ENCODE assay signal across 26 cellular contexts in genomic region chr9:2478421-2478820, GRCh38.
DNase-seq lines count a peak whose midpoint lies in the region; FAIRE-seq and TF ChIP-seq lines count a peak whose summit lies in the region.
"Had no signal": no experiment of that assay in that cellular context is flagged by ENCODE, and none has a peak within 500 bp of the region (broad histone marks: within the 10 kb centered on the region; RNA-seq: fewer than 3 reads in every experiment).

No MANE protein-coding gene starts in this region.

- H3K18ac ChIP-seq in trophoblast cell (ENCODE audit: low read length), result no peak overlapping the region

- no peak overlapping the region for H3K27ac Mint-ChIP-seq in astrocyte (ENCODE audit: unreplicated experiment)
- no peak overlapping the region for H3K27ac Mint-ChIP-seq in activated CD4-positive, alpha-beta memory T cell treated with anti-CD3 and anti-CD28 coated beads, Interleukin-2, amount 10 ng/mL, durations not matched to agents 7 days and 5 days
- H3K27ac Mint-ChIP-seq: CD4-positive, alpha-beta memory T cell had no signal

- H2AK5ac ChIP-seq in trophoblast cell (ENCODE audit: low read length), result no peak overlapping the region

- no peak overlapping the region for H2BK12ac ChIP-seq in trophoblast cell (ENCODE audit: low read length)

- H3K79me2 ChIP-seq in astrocyte (ENCODE audit: insufficient read depth, low read length) (no peaks in the 10 kb centered on the region), trophoblast cell (ENCODE audit: control insufficient read depth, insufficient read depth, low read length, poor library complexity) (no peaks in the 10 kb centered on the region)

- no peak for TF ChIP-seq EP300 in esophagus muscularis mucosa (IDR thresholded peaks at IDR 0.05)

- H2BK120ac ChIP-seq in trophoblast cell (ENCODE audit: insufficient read depth, low read length, poor library complexity), result no peak overlapping the region

- H4K20me1 ChIP-seq in astrocyte (ENCODE audit: insufficient read depth, low read length), result no peaks in the 10 kb centered on the region
- H4K20me1 ChIP-seq: BLaER1 treated with 17β-estradiol and CSF1 and Interleukin-3, amounts not matched to agents 10 nM and 100 nM had no signal

- H2BK5ac ChIP-seq in trophoblast cell (ENCODE audit: low read depth, low read length, poor library complexity), result no peak overlapping the region

- CTCF ChIA-PET in activated CD4-positive, alpha-beta memory T cell treated with anti-CD3 and anti-CD28 coated beads, Interleukin-2, amount 10 ng/mL, durations not matched to agents 7 days and 5 days (lab: Charles Lee), result no interaction called here

- whole genome bisulfite sequencing in trophoblast cell (ENCODE audit: extremely low coverage, insufficient coverage, insufficient read length), result no CpG with 5 or more reads among the region's 3 CpGs
- WGBS in esophagus muscularis mucosa, result 87% methylated on average over 3 of the region's 3 CpGs

- H4K8ac ChIP-seq in trophoblast cell (ENCODE audit: low read depth, low read length), result no peak overlapping the region

- no peak for TF ChIP-seq CTCF in astrocyte (IDR thresholded peaks at IDR 0.05; ENCODE audit: insufficient read depth, low read depth, low read length)
- TF ChIP-seq CTCF in esophagus muscularis mucosa (IDR thresholded peaks at IDR 0.05), result no peak

- no peak overlapping the region for H3K23ac ChIP-seq in trophoblast cell (ENCODE audit: low read length)

- intact Hi-C loops in esophagus muscularis mucosa (cut with DNase I), result no loop called here

- H3K4me1 ChIP-seq in astrocyte (ENCODE audit: insufficient read depth, low read length), result peaks cover 5% of the 10 kb centered on the region
- peaks cover 0 to 1% of the 10 kb centered on the region in 2 experiments for H3K4me1 ChIP-seq in trophoblast cell (ENCODE audit: control insufficient read depth in 1 of 2, insufficient read depth in 2 of 2, low read length in 2 of 2)
- H3K4me1 ChIP-seq in esophagus muscularis mucosa, result no peaks in the 10 kb centered on the region
- H3K4me1 ChIP-seq: BLaER1 treated with 17β-estradiol and CSF1 and Interleukin-3, amounts not matched to agents 10 nM and 100 nM had no signal

- H3K9me3 ChIP-seq in astrocyte (ENCODE audit: insufficient read depth, low read depth, low read length), result no peaks in the 10 kb centered on the region
- H3K9me3 ChIP-seq in trophoblast cell (ENCODE audit: insufficient read depth, low read depth, low read length), result no peaks in the 10 kb centered on the region
- H3K9me3 ChIP-seq in esophagus muscularis mucosa, result no peaks in the 10 kb centered on the region

- H3K4me3 Mint-ChIP-seq in astrocyte (ENCODE audit: unreplicated experiment), result no peak overlapping the region
- no peak overlapping the region for H3K4me3 Mint-ChIP-seq in activated CD4-positive, alpha-beta memory T cell treated with anti-CD3 and anti-CD28 coated beads, Interleukin-2, amount 10 ng/mL, durations not matched to agents 7 days and 5 days
- H3K4me3 Mint-ChIP-seq: CD4-positive, alpha-beta memory T cell; H9 had no signal

- H3K36me3 Mint-ChIP-seq in astrocyte (ENCODE audit: low read depth, unreplicated experiment), result peaks cover 6% of the 10 kb centered on the region
- H3K36me3 Mint-ChIP-seq in activated CD4-positive, alpha-beta memory T cell treated with anti-CD3 and anti-CD28 coated beads, Interleukin-2, amount 10 ng/mL, durations not matched to agents 7 days and 5 days (ENCODE audit: low read depth), result no peaks in the 10 kb centered on the region
- H3K36me3 Mint-ChIP-seq: CD4-positive, alpha-beta memory T cell had no signal

- H3K4me3 ChIP-seq in astrocyte (ENCODE audit: insufficient read depth, low read depth, low read length) (no peak overlapping the region), trophoblast cell (ENCODE audit: low read depth, low read length) (no peak overlapping the region), esophagus muscularis mucosa (no peak overlapping the region)
- H3K4me3 ChIP-seq: BLaER1 treated with 17β-estradiol and CSF1 and Interleukin-3, amounts not matched to agents 10 nM and 100 nM; GM23248; K562; SK-N-MC had no signal

- no peak overlapping the region for H2AFZ ChIP-seq in astrocyte (ENCODE audit: low read depth, low read length)
- H2AFZ ChIP-seq in trophoblast cell (ENCODE audit: insufficient read depth, low read length, poor library complexity), result no peak overlapping the region
- H2AFZ ChIP-seq: GM23248 had no signal

- POLR2A ChIA-PET in activated CD4-positive, alpha-beta memory T cell treated with anti-CD3 and anti-CD28 coated beads, Interleukin-2, amount 10 ng/mL, durations not matched to agents 7 days and 5 days (lab: Charles Lee), result no interaction called here

- H4K12ac ChIP-seq in trophoblast cell (ENCODE audit: low read depth, low read length), result no peak overlapping the region

- H3K27ac ChIP-seq in astrocyte (ENCODE audit: low read depth, low read length), result no peak overlapping the region
- H3K27ac ChIP-seq in trophoblast cell (ENCODE audit: low read depth, low read length), result no peak overlapping the region
- no peak overlapping the region for H3K27ac ChIP-seq in esophagus muscularis mucosa (replicated peaks in 1 of 4)
- H3K27ac ChIP-seq: BLaER1 treated with 17β-estradiol and CSF1 and Interleukin-3, amounts not matched to agents 10 nM and 100 nM; GM23248; RWPE1; SK-N-MC had no signal

- peak; percentile 53 for FAIRE-seq in H54 (lab: Jason Lieb, UNC)
- FAIRE-seq in astrocyte (lab: Jason Lieb, UNC), result no peak
- FAIRE-seq: K562 had no signal

- H3K79me1 ChIP-seq in trophoblast cell (ENCODE audit: low read length), result no peaks in the 10 kb centered on the region

- no peaks in the 10 kb centered on the region for H3K27me3 Mint-ChIP-seq in astrocyte (ENCODE audit: low read depth, unreplicated experiment)
- no peaks in the 10 kb centered on the region for H3K27me3 Mint-ChIP-seq in activated CD4-positive, alpha-beta memory T cell treated with anti-CD3 and anti-CD28 coated beads, Interleukin-2, amount 10 ng/mL, durations not matched to agents 7 days and 5 days

- H3K14ac ChIP-seq in trophoblast cell (ENCODE audit: low read length), result no peak overlapping the region

- no peaks in the 10 kb centered on the region for H3K9me3 Mint-ChIP-seq in astrocyte (ENCODE audit: unreplicated experiment)
- H3K9me3 Mint-ChIP-seq in activated CD4-positive, alpha-beta memory T cell treated with anti-CD3 and anti-CD28 coated beads, Interleukin-2, amount 10 ng/mL, durations not matched to agents 7 days and 5 days, result no peaks in the 10 kb centered on the region
- H3K9me3 Mint-ChIP-seq: CD4-positive, alpha-beta memory T cell; H9 had no signal

- peak; percentile 1 for DNase-seq in DMS53 (lab: John Stamatoyannopoulos, UW)
- DNase-seq in DMS53 treated with DMSO at 0.1 percent for 48 hours (lab: John Stamatoyannopoulos, UW; ENCODE audit: unreplicated experiment), result no peak
- DNase-seq in H54 (ENCODE audit: insufficient read length, low spot score), result no peak
- DNase-seq in astrocyte (ENCODE audit: low read depth), result no peak
- peak; percentile 16 to 52 for DNase-seq in trophoblast cell
- DNase-seq in activated CD4-positive, alpha-beta memory T cell treated with anti-CD3 and anti-CD28 coated beads, Interleukin-2, amount 10 ng/mL, durations not matched to agents 7 days and 5 days, result no peak
- DNase-seq in esophagus muscularis mucosa (ENCODE audit: extremely low spot score), result no peak
- no peak for DNase-seq in GF-D8 (lab: John Stamatoyannopoulos, UW)
- DNase-seq: 8988T; AML-193; CD4-positive, alpha-beta memory T cell; COR-L47; DMS79 treated with DMSO at 0.1 percent for 48 hours; GM23248; H9; Kasumi-1; MV-4-11; NCI-H1105; NCI-H1694; NCI-H2227 treated with DMSO at 0.1 percent for 48 hours; NCI-H510A; SHP77 treated with DMSO at 0.1 percent for 48 hours had no signal

- no peak overlapping the region for H3K4ac ChIP-seq in trophoblast cell (ENCODE audit: low read depth, low read length)

- H4K91ac ChIP-seq in trophoblast cell (ENCODE audit: low read depth, low read length), result no peak overlapping the region

- H3K4me1 Mint-ChIP-seq in astrocyte (ENCODE audit: low read depth, unreplicated experiment), result peaks cover 4% of the 10 kb centered on the region
- H3K4me1 Mint-ChIP-seq in activated CD4-positive, alpha-beta memory T cell treated with anti-CD3 and anti-CD28 coated beads, Interleukin-2, amount 10 ng/mL, durations not matched to agents 7 days and 5 days, result no peaks in the 10 kb centered on the region
- H3K4me1 Mint-ChIP-seq: CD4-positive, alpha-beta memory T cell had no signal

- no peaks in the 10 kb centered on the region for H3K27me3 ChIP-seq in astrocyte (ENCODE audit: insufficient read depth, low read length)
- no peaks in the 10 kb centered on the region for H3K27me3 ChIP-seq in trophoblast cell (ENCODE audit: insufficient read depth, low read length)
- H3K27me3 ChIP-seq in esophagus muscularis mucosa, result no peaks in the 10 kb centered on the region
- H3K27me3 ChIP-seq: BLaER1 treated with 17β-estradiol and CSF1 and Interleukin-3, amounts not matched to agents 10 nM and 100 nM had no signal

- H3K9ac ChIP-seq in astrocyte (ENCODE audit: low read length), result no peak overlapping the region
- no peak overlapping the region for H3K9ac ChIP-seq in trophoblast cell (ENCODE audit: low read length)
- H3K9ac ChIP-seq: BLaER1 treated with 17β-estradiol and CSF1 and Interleukin-3, amounts not matched to agents 10 nM and 100 nM; GM23248 had no signal

- H3K36me3 ChIP-seq in astrocyte (ENCODE audit: insufficient read depth, low read length) (no peaks in the 10 kb centered on the region), trophoblast cell (ENCODE audit: control insufficient read depth in 1 of 2, insufficient read depth in 2 of 2, low read length in 2 of 2) (no peaks in the 10 kb centered on the region), esophagus muscularis mucosa (no peaks in the 10 kb centered on the region)

- TF ChIP-seq POLR2A in H54 (IDR thresholded peaks at IDR 0.05; ENCODE audit: low read depth, low read length), result no peak
- TF ChIP-seq POLR2A in esophagus muscularis mucosa (IDR thresholded peaks at IDR 0.05; ENCODE audit: low read depth), result no peak

- H3K4me2 ChIP-seq in astrocyte (ENCODE audit: low read length), result peak overlapping the region; percentile 38
- H3K4me2 ChIP-seq in trophoblast cell (ENCODE audit: low read length), result no peak overlapping the region
- H3K4me2 ChIP-seq: BLaER1 treated with 17β-estradiol and CSF1 and Interleukin-3, amounts not matched to agents 10 nM and 100 nM had no signal

Comparison
In these comparisons a context has a peak if more than half of its experiments do, and no peak if none do; other contexts are left out.
1. DNase-seq: peak in DMS53 (single experiment) and trophoblast cell (2 of 2); none in DMS53 treated with DMSO at 0.1 percent for 48 hours (single experiment), H54 (single experiment), astrocyte (single experiment), activated CD4-positive, alpha-beta memory T cell treated with anti-CD3 and anti-CD28 coated beads, Interleukin-2, amount 10 ng/mL, durations not matched to agents 7 days and 5 days (single experiment), esophagus muscularis mucosa (single experiment) and GF-D8 (single experiment).